Comparison of ENCODE assay signal across 8 cellular contexts in genomic region chr12:112198120-112198733, GRCh38.
A peak's percentile ranks its signal among the peaks of the same experiment; 100 is the strongest.
DNase-seq lines count a peak whose midpoint lies in the region; ATAC-seq and TF ChIP-seq lines count a peak whose summit lies in the region.

No MANE protein-coding gene starts in this region.

- H3K27ac ChIP-seq in DOHH2 (ENCODE audit: low read depth, low read length): no peak overlapping the region
- no peak overlapping the region for H3K27ac ChIP-seq in KMS-11
- H3K27ac ChIP-seq in RWPE2 (ENCODE audit: poor library complexity, severe bottlenecking): no peak overlapping the region

- H2AFZ ChIP-seq in KMS-11 (ENCODE audit: low read depth): no peak overlapping the region

- no peaks in the 10 kb centered on the region for H3K79me2 ChIP-seq in DOHH2 (ENCODE audit: control insufficient read depth, low read length)
- H3K79me2 ChIP-seq in KMS-11 (ENCODE audit: insufficient read depth, low read depth): no peaks in the 10 kb centered on the region

- H3K27ac Mint-ChIP-seq in activated naive CD4-positive, alpha-beta T cell treated with anti-CD3 and anti-CD28 coated beads, Interleukin-2, amount 50 U/mL, for 24 hours: peak overlapping the region; percentile 4

- no peaks in the 10 kb centered on the region for H3K27me3 ChIP-seq in DOHH2 (ENCODE audit: control insufficient read depth, low read length)
- no peaks in the 10 kb centered on the region for H3K27me3 ChIP-seq in KMS-11 (ENCODE audit: insufficient read depth, low read depth)
- no peaks in the 10 kb centered on the region for H3K27me3 ChIP-seq in RWPE2 (ENCODE audit: insufficient read depth, poor library complexity, severe bottlenecking)

- no peak overlapping the region for H3K9ac ChIP-seq in KMS-11

- DNase-seq in RWPE2 (ENCODE audit: low spot score) (no peak), left cardiac atrium (peak; percentile 42), sciatic nerve (ENCODE audit: low spot score) (no peak)

- H3F3A ChIP-seq in DOHH2 (ENCODE audit: control insufficient read depth, insufficient read depth): no peaks in the 10 kb centered on the region; the same call in 1 of the 2 replicates

- intact Hi-C loops in left cardiac atrium (cut with DNase I) (loop anchor here (5.0 to 10.0 kb wide), 2 partner anchors 187 to 189 kb away; partner anchors contain the start of gene HECTD4 (in 1 of the 2)), sciatic nerve (cut with DNase I) (no loop called here)

- H3K4me3 Mint-ChIP-seq in activated naive CD4-positive, alpha-beta T cell treated with anti-CD3 and anti-CD28 coated beads, Interleukin-2, amount 50 U/mL, for 24 hours: no peak overlapping the region

- H3K36me3 ChIP-seq in DOHH2 (ENCODE audit: control insufficient read depth, low read length) (peaks cover 34% of the 10 kb centered on the region), KMS-11 (ENCODE audit: insufficient read depth) (no peaks in the 10 kb centered on the region), RWPE2 (ENCODE audit: low read depth) (peaks cover 21% of the 10 kb centered on the region)

- H3K9me2 ChIP-seq in DOHH2 (replicated peaks; ENCODE audit: control insufficient read depth, low read length): no peaks in the 10 kb centered on the region

- TF ChIP-seq CTCF in DOHH2 (IDR thresholded peaks at IDR 0.05; ENCODE audit: low read depth, low read length, poor library complexity, severe bottlenecking) (peak; percentile 82), KMS-11 (conservative IDR thresholded peaks at IDR 0.05; ENCODE audit: low read depth, low read length) (peak; percentile 70), RWPE2 (IDR thresholded peaks at IDR 0.05; ENCODE audit: poor library complexity, severe bottlenecking) (peak; percentile 80)

- H4K20me1 ChIP-seq in DOHH2 (ENCODE audit: control insufficient read depth, insufficient read depth, low read depth, low read length) (no peaks in the 10 kb centered on the region), KMS-11 (ENCODE audit: insufficient read depth) (no peaks in the 10 kb centered on the region)

- no peaks in the 10 kb centered on the region for H3K9me3 Mint-ChIP-seq in activated naive CD4-positive, alpha-beta T cell treated with anti-CD3 and anti-CD28 coated beads, Interleukin-2, amount 50 U/mL, for 24 hours

- no peaks in the 10 kb centered on the region for H3K4me1 Mint-ChIP-seq in activated naive CD4-positive, alpha-beta T cell treated with anti-CD3 and anti-CD28 coated beads, Interleukin-2, amount 50 U/mL, for 24 hours

- peaks cover 10% of the 10 kb centered on the region for H3K36me3 Mint-ChIP-seq in activated naive CD4-positive, alpha-beta T cell treated with anti-CD3 and anti-CD28 coated beads, Interleukin-2, amount 50 U/mL, for 24 hours

- no peaks in the 10 kb centered on the region for H3K9me3 ChIP-seq in DOHH2 (ENCODE audit: control insufficient read depth, insufficient read depth, low read length)
- no peaks in the 10 kb centered on the region for H3K9me3 ChIP-seq in RWPE2 (ENCODE audit: severe bottlenecking)

- H3K4me2 ChIP-seq in DOHH2 (ENCODE audit: low read length) (no peak overlapping the region), KMS-11 (no peak overlapping the region)

- no peak overlapping the region for H3K4me3 ChIP-seq in DOHH2 (ENCODE audit: low read length)
- H3K4me3 ChIP-seq in KMS-11 (IDR thresholded peaks at IDR 0.05; ENCODE audit: insufficient read depth, low read depth, low read length): no peak overlapping the region
- no peak overlapping the region for H3K4me3 ChIP-seq in RWPE2 (ENCODE audit: severe bottlenecking)

- H3K4me1 ChIP-seq in DOHH2 (ENCODE audit: control insufficient read depth, low read length): no peaks in the 10 kb centered on the region
- H3K4me1 ChIP-seq in KMS-11 (ENCODE audit: low read depth, poor library complexity, severe bottlenecking): no peaks in the 10 kb centered on the region
- no peaks in the 10 kb centered on the region for H3K4me1 ChIP-seq in RWPE2 (ENCODE audit: insufficient read depth, poor library complexity, severe bottlenecking)

- peak; percentile 88 for ATAC-seq in RWPE2 (ENCODE audit: low read depth)
- peak; percentile 76 to 84 for ATAC-seq in left cardiac atrium
- ATAC-seq in sciatic nerve: peak; percentile 55
- ATAC-seq in GM19397 (IDR thresholded peaks at IDR 0.05; ENCODE audit: unreplicated experiment): no peak
- no peak for ATAC-seq in GM21515 (IDR thresholded peaks at IDR 0.05; ENCODE audit: unreplicated experiment)

- no peaks in the 10 kb centered on the region for H3K27me3 Mint-ChIP-seq in activated naive CD4-positive, alpha-beta T cell treated with anti-CD3 and anti-CD28 coated beads, Interleukin-2, amount 50 U/mL, for 24 hours

Comparison
In these comparisons a context has a peak if more than half of its experiments do, and no peak if none do; other contexts are left out.
1. ATAC-seq: peak in RWPE2 (single experiment), left cardiac atrium (2 of 2) and sciatic nerve (single experiment); none in GM19397 (single experiment) and GM21515 (single experiment).
2. Peak in every context shown above with its lines, with median percentiles within 50 percentile points of each other: CTCF ChIP-seq.